ENCODE assay signal across 8 cellular contexts in genomic region chr17:81483862-81484194, GRCh38. TPM values are rescaled to one million over a fixed set of nuclear protein-coding genes. Genes with fewer than 3 reads are reported as not detected.
A peak's percentile ranks its signal among the peaks of the same experiment; 100 is the strongest.
DNase-seq lines count a peak whose midpoint lies in the region; ATAC-seq and TF ChIP-seq lines count a peak whose summit lies in the region.

No MANE protein-coding gene starts in this region.

- peaks cover 6% of the 10 kb centered on the region for H3K27me3 ChIP-seq in kidney epithelial cell (ENCODE audit: control insufficient read depth, insufficient read depth, low read length)
- H3K27me3 ChIP-seq in stomach smooth muscle (ENCODE audit: control insufficient read depth in 1 of 2, insufficient read depth in 2 of 2, low read length in 2 of 2) = no peaks in the 10 kb centered on the region

- H3K27ac ChIP-seq in stomach smooth muscle (ENCODE audit: low read length) = no peak overlapping the region

- peaks cover 58% of the 10 kb centered on the region for H3K4me1 ChIP-seq in stomach smooth muscle (ENCODE audit: control insufficient read depth, insufficient read depth, low read length)

- no peak for ATAC-seq in activated T-helper 17 cell treated with anti-CD3 and anti-CD28 coated beads, Interleukin-2, amount 50 U/mL, for 72 hours (replicated peaks)
- ATAC-seq in activated CD8-positive, alpha-beta memory T cell treated with anti-CD3 and anti-CD28 coated beads, Interleukin-2, amount 10 ng/mL, durations not matched to agents 7 days and 5 days = no peak

- H3K36me3 Mint-ChIP-seq in activated T-helper 17 cell treated with anti-CD3 and anti-CD28 coated beads, Interleukin-2, amount 50 U/mL, for 72 hours (ENCODE audit: low read depth) = no peaks in the 10 kb centered on the region
- no peaks in the 10 kb centered on the region for H3K36me3 Mint-ChIP-seq in activated CD8-positive, alpha-beta memory T cell treated with anti-CD3 and anti-CD28 coated beads, Interleukin-2, amount 10 ng/mL, durations not matched to agents 7 days and 5 days

- H3K9ac ChIP-seq in stomach smooth muscle (ENCODE audit: low read length in 2 of 2) = no peak overlapping the region

- H3K36me3 ChIP-seq in kidney epithelial cell (ENCODE audit: control insufficient read depth, insufficient read depth, low read length) (no peaks in the 10 kb centered on the region), stomach smooth muscle (ENCODE audit: control insufficient read depth in 2 of 2, insufficient read depth in 2 of 2, low read length in 2 of 2) (no peaks in the 10 kb centered on the region)

- DNase-seq in DMS53 (lab: John Stamatoyannopoulos, UW) (peak; percentile 59), DMS53 treated with DMSO at 0.1 percent for 48 hours (lab: John Stamatoyannopoulos, UW; ENCODE audit: unreplicated experiment) (no peak), kidney epithelial cell (ENCODE audit: low read depth) (no peak), COR-L47 (lab: John Stamatoyannopoulos, UW) (no peak), NOMO-1 treated with DMSO at 0.1 percent for 48 hours (lab: John Stamatoyannopoulos, UW; ENCODE audit: unreplicated experiment) (no peak)
- DNase-seq in activated CD8-positive, alpha-beta memory T cell treated with anti-CD3 and anti-CD28 coated beads, Interleukin-2, amount 10 ng/mL, durations not matched to agents 7 days and 5 days = no peak

- peaks cover 20% of the 10 kb centered on the region for H3K27me3 Mint-ChIP-seq in activated T-helper 17 cell treated with anti-CD3 and anti-CD28 coated beads, Interleukin-2, amount 50 U/mL, for 72 hours
- peaks cover 40% of the 10 kb centered on the region for H3K27me3 Mint-ChIP-seq in activated CD8-positive, alpha-beta memory T cell treated with anti-CD3 and anti-CD28 coated beads, Interleukin-2, amount 10 ng/mL, durations not matched to agents 7 days and 5 days

- peaks cover 5% of the 10 kb centered on the region for H3K4me1 Mint-ChIP-seq in activated T-helper 17 cell treated with anti-CD3 and anti-CD28 coated beads, Interleukin-2, amount 50 U/mL, for 72 hours
- H3K4me1 Mint-ChIP-seq in activated CD8-positive, alpha-beta memory T cell treated with anti-CD3 and anti-CD28 coated beads, Interleukin-2, amount 10 ng/mL, durations not matched to agents 7 days and 5 days = peaks cover 13% of the 10 kb centered on the region

- no peak for TF ChIP-seq CTCF in kidney epithelial cell (IDR thresholded peaks at IDR 0.05; ENCODE audit: insufficient read depth, low read length, poor library complexity, severe bottlenecking)

- H3K4me3 ChIP-seq in kidney epithelial cell (ENCODE audit: low read depth, low read length) (peak overlapping the region; percentile 24), stomach smooth muscle (ENCODE audit: low read length in 2 of 2) (peak overlapping the region; percentile 44 to 73)

- no peaks in the 10 kb centered on the region for H3K9me3 Mint-ChIP-seq in activated T-helper 17 cell treated with anti-CD3 and anti-CD28 coated beads, Interleukin-2, amount 50 U/mL, for 72 hours
- H3K9me3 Mint-ChIP-seq in activated CD8-positive, alpha-beta memory T cell treated with anti-CD3 and anti-CD28 coated beads, Interleukin-2, amount 10 ng/mL, durations not matched to agents 7 days and 5 days (ENCODE audit: low read depth) = no peaks in the 10 kb centered on the region

- H3K4me3 Mint-ChIP-seq in activated T-helper 17 cell treated with anti-CD3 and anti-CD28 coated beads, Interleukin-2, amount 50 U/mL, for 72 hours = peak overlapping the region; percentile 52
- H3K4me3 Mint-ChIP-seq in activated CD8-positive, alpha-beta memory T cell treated with anti-CD3 and anti-CD28 coated beads, Interleukin-2, amount 10 ng/mL, durations not matched to agents 7 days and 5 days = no peak overlapping the region

- no peak overlapping the region for H3K27ac Mint-ChIP-seq in activated T-helper 17 cell treated with anti-CD3 and anti-CD28 coated beads, Interleukin-2, amount 50 U/mL, for 72 hours
- no peak overlapping the region for H3K27ac Mint-ChIP-seq in activated CD8-positive, alpha-beta memory T cell treated with anti-CD3 and anti-CD28 coated beads, Interleukin-2, amount 10 ng/mL, durations not matched to agents 7 days and 5 days

- CTCF ChIA-PET in activated CD8-positive, alpha-beta memory T cell treated with anti-CD3 and anti-CD28 coated beads, Interleukin-2, amount 10 ng/mL, durations not matched to agents 7 days and 5 days (lab: Charles Lee) = interaction anchor here (1.0 to 3.8 kb wide), 17 partner anchors 9 to 334 kb away, joined by 3 to 22 read pairs (median 5); partner anchors contain the start of genes BAHCC1 and FAAP100

- no peaks in the 10 kb centered on the region for H3K9me3 ChIP-seq in stomach smooth muscle (ENCODE audit: control insufficient read depth in 2 of 2, low read length in 2 of 2)

RNA-seq across cellular contexts. Expression of gene ACTG1, which starts 28.8 kb away (rescaled TPM):
- 1,000 to 10,000 TPM; 4,457 to 7,394 TPM for total RNA-seq in activated T-helper 17 cell treated with anti-CD3 and anti-CD28 coated beads, Interleukin-2, amount 50 U/mL, for 72 hours
- total RNA-seq in kidney epithelial cell = 8,883 and 9,424 TPM in 2 replicates
- total RNA-seq in activated CD8-positive, alpha-beta memory T cell treated with anti-CD3 and anti-CD28 coated beads, Interleukin-2, amount 10 ng/mL, durations not matched to agents 7 days and 5 days = 1,000 to 10,000 TPM; 3,566 to 4,759 TPM

RNA-seq across cellular contexts. Expression of gene FSCN2, which starts 44.3 kb away (rescaled TPM):
- under 1 TPM; 0.43 to 0.93 TPM for total RNA-seq in activated T-helper 17 cell treated with anti-CD3 and anti-CD28 coated beads, Interleukin-2, amount 50 U/mL, for 72 hours
- total RNA-seq in kidney epithelial cell = 0.29 and 0.41 TPM in 2 replicates
- total RNA-seq in activated CD8-positive, alpha-beta memory T cell treated with anti-CD3 and anti-CD28 coated beads, Interleukin-2, amount 10 ng/mL, durations not matched to agents 7 days and 5 days = under 1 TPM; 0.41 to 0.56 TPM
